In genomic region chr15:52103217-52104207, GRCh38 we compare ENCODE assay signal across 1 cellular context.
TF ChIP-seq lines count a peak whose summit lies in the region.

No MANE protein-coding gene starts in this region.

TF ChIP-seq in GM12878, 131 proteins besides CTCF, POLR2A, EP300 and RAD21 (continued from another document and continues in another):
- no peak for TF ChIP-seq E2F8 (IDR thresholded peaks at IDR 0.05; ENCODE audit: low read depth, partially characterized antibody)
- TF ChIP-seq EZH2 (IDR thresholded peaks at IDR 0.05; ENCODE audit: borderline replicate concordance, control insufficient read depth, low read depth, low read length), result no peak
- no peak for TF ChIP-seq BRCA1 (IDR thresholded peaks at IDR 0.05; ENCODE audit: low read depth, low read length)
- TF ChIP-seq KLF5 (IDR thresholded peaks at IDR 0.05; ENCODE audit: partially characterized antibody), result no peak
- no peak for TF ChIP-seq ZBTB33 (IDR thresholded peaks at IDR 0.05)
- no peak for TF ChIP-seq IRF5 (IDR thresholded peaks at IDR 0.05; ENCODE audit: borderline replicate concordance)
- peak; percentile 54 for TF ChIP-seq SKIL (IDR thresholded peaks at IDR 0.05; ENCODE audit: low read depth, poor library complexity, severe bottlenecking)
- peak; percentile 66 for TF ChIP-seq RUNX3 (IDR thresholded peaks at IDR 0.05; ENCODE audit: low read length)
- no peak for TF ChIP-seq KAT2A (conservative IDR thresholded peaks at IDR 0.05; ENCODE audit: control insufficient read depth, low read depth, low read length)
- 0 out of 2 replicates have a peak, but pooled peaks have one; percentile 38 for TF ChIP-seq MAX (IDR thresholded peaks at IDR 0.05; ENCODE audit: low read depth, low read length)
- no peak for TF ChIP-seq BCLAF1 (IDR thresholded peaks at IDR 0.05)
- TF ChIP-seq BHLHE40 (IDR thresholded peaks at IDR 0.05; ENCODE audit: borderline replicate concordance in 1 of 2, low read depth in 2 of 2, low read length in 1 of 2), result peak; percentile 64 to 72; a peak in 3 of 4 replicates
- TF ChIP-seq SPI1 (IDR thresholded peaks at IDR 0.05; ENCODE audit: borderline replicate concordance, insufficient read depth, low read depth, low read length), result peak; percentile 13; the same call in 1 of the 2 replicates
- peak; percentile 54 for TF ChIP-seq SP1 (IDR thresholded peaks at IDR 0.05; ENCODE audit: low read depth, low read length)
- no peak for TF ChIP-seq NKRF (conservative IDR thresholded peaks at IDR 0.05)
- TF ChIP-seq MYC (IDR thresholded peaks at IDR 0.05; ENCODE audit: insufficient read depth, insufficient read length, insufficient replicate concordance, low read length, severe bottlenecking), result no peak
- TF ChIP-seq SMARCA5 (IDR thresholded peaks at IDR 0.05), result 0 out of 2 replicates have a peak, but pooled peaks have one; percentile 51
- no peak; the same call in none of the 2 replicates for TF ChIP-seq ATF2 (IDR thresholded peaks at IDR 0.05; ENCODE audit: low read length)
- peak; percentile 48; the same call in 1 of the 2 replicates for TF ChIP-seq YBX1 (IDR thresholded peaks at IDR 0.05)
- TF ChIP-seq POU2F2 (IDR thresholded peaks at IDR 0.05; ENCODE audit: borderline replicate concordance, low read depth, low read length), result peak; percentile 71; the same call in 1 of the 3 replicates
- peak; percentile 67; the same call in 1 of the 2 replicates for TF ChIP-seq DPF2 (IDR thresholded peaks at IDR 0.05)
- no peak for TF ChIP-seq E2F4 (IDR thresholded peaks at IDR 0.05; ENCODE audit: low read depth, low read length)
- TF ChIP-seq RB1 (IDR thresholded peaks at IDR 0.05; ENCODE audit: borderline replicate concordance), result no peak
- TF ChIP-seq CREM (IDR thresholded peaks at IDR 0.05; ENCODE audit: low read depth), result peak; percentile 46; the same call in 1 of the 2 replicates
- peak; percentile 92 for TF ChIP-seq BCL3 (IDR thresholded peaks at IDR 0.05; ENCODE audit: borderline replicate concordance, insufficient read depth, low read depth, low read length, poor library complexity, severe bottlenecking)
- TF ChIP-seq NFYA (IDR thresholded peaks at IDR 0.05; ENCODE audit: borderline replicate concordance, low read depth, low read length), result no peak
- TF ChIP-seq RELB (IDR thresholded peaks at IDR 0.05; ENCODE audit: low read depth), result peak; percentile 88
- no peak for TF ChIP-seq SREBF2 (IDR thresholded peaks at IDR 0.05; ENCODE audit: low read length)
- TF ChIP-seq PKNOX1 (IDR thresholded peaks at IDR 0.05), result peak; percentile 74
- peak; percentile 78 for TF ChIP-seq POLR2AphosphoS5 (IDR thresholded peaks at IDR 0.05; ENCODE audit: low read length)
